26 cellular contexts compared by ENCODE assay signal in genomic region chr6:152824666-152825065, GRCh38.
"Had no signal": no experiment of that assay in that cellular context is flagged by ENCODE, and none has a peak within 500 bp of the region (broad histone marks: within the 10 kb centered on the region; RNA-seq: fewer than 3 reads in every experiment).

No MANE protein-coding gene starts in this region.

- H3K79me2 ChIP-seq: parathyroid adenoma had no signal

- DNase-seq: natural killer cell; occipital lobe; ovary; posterior cingulate gyrus; psoas muscle; right cardiac atrium; right lobe of liver; sigmoid colon; small intestine; stimulated activated CD4-positive, alpha-beta T cell treated with anti-CD3 and anti-CD28 coated beads, Interleukin-15, amount 100 ng/mL, for 24 hours; stimulated activated CD4-positive, alpha-beta T cell treated with anti-CD3 and anti-CD28 coated beads, Interleukin-2, amount 100 ng/mL, for 24 hours; stimulated activated CD4-positive, alpha-beta T cell treated with anti-CD3 and anti-CD28 coated beads, Interleukin-2, amount 100 ng/mL, for 48 hours; stimulated activated CD4-positive, alpha-beta T cell treated with anti-CD3 and anti-CD28 coated beads, Interleukin-4, amount 100 ng/mL, for 24 hours; stimulated activated naive B cell treated with anti-CD40 and anti-IgM and Interleukin-4, amounts not matched to agents 10 μg/mL and 1 μg/mL and 100 μg/mL, for 72 hours; stimulated activated naive CD4-positive, alpha-beta T cell treated with Interleukin-2 at 50 U/mL for 16 hours; stomach; thyroid gland; trophoblast cell; upper lobe of left lung had no signal

- H3K4me3 ChIP-seq: neural progenitor cell, ovary, psoas muscle, right lobe of liver, sigmoid colon, stomach, thoracic aorta, thyroid gland, tibial nerve, upper lobe of left lung, vagina had no signal

- H3K4me1 ChIP-seq: neural progenitor cell, parathyroid adenoma, psoas muscle, right lobe of liver, sigmoid colon, stomach, thyroid gland, tibial nerve, upper lobe of left lung, vagina had no signal

- H3K36me3 ChIP-seq: neural progenitor cell, ovary, right lobe of liver, sigmoid colon, stomach, thoracic aorta, thyroid gland, tibial nerve, upper lobe of left lung, vagina had no signal

- H3K9me3 ChIP-seq: ovary, psoas muscle, right lobe of liver, sigmoid colon, stomach, thoracic aorta, thyroid gland, tibial nerve, upper lobe of left lung, vagina had no signal

- H3K27me3 ChIP-seq: neural progenitor cell, ovary, right lobe of liver, sigmoid colon, stomach, thyroid gland, tibial nerve, upper lobe of left lung, vagina had no signal

- FAIRE-seq: small intestine, urothelium cell line had no signal

- H3K27ac ChIP-seq: neural progenitor cell, ovary, parathyroid adenoma, psoas muscle, right lobe of liver, sigmoid colon, stomach, thoracic aorta, thyroid gland, tibial nerve, upper lobe of left lung, vagina had no signal

- H2AFZ ChIP-seq: parathyroid adenoma had no signal

- ATAC-seq: natural killer cell; psoas muscle; right cardiac atrium; right lobe of liver; stimulated activated effector memory CD8-positive, alpha-beta T cell treated with anti-CD3 and anti-CD28 coated beads, Interleukin-12 subunit alpha, Interleukin-12 subunit beta, amount 100 ng/mL, for 72 hours; stimulated activated naive B cell treated with anti-CD40 and anti-IgM and Interleukin-4, amounts not matched to agents 10 μg/mL and 1 μg/mL and 100 μg/mL, for 72 hours had no signal

- H3K9ac ChIP-seq: neural progenitor cell, parathyroid adenoma had no signal

- H3K4me2 ChIP-seq: neural progenitor cell had no signal
